1 cellular context compared by ENCODE assay signal in the genomic region with DNA sequence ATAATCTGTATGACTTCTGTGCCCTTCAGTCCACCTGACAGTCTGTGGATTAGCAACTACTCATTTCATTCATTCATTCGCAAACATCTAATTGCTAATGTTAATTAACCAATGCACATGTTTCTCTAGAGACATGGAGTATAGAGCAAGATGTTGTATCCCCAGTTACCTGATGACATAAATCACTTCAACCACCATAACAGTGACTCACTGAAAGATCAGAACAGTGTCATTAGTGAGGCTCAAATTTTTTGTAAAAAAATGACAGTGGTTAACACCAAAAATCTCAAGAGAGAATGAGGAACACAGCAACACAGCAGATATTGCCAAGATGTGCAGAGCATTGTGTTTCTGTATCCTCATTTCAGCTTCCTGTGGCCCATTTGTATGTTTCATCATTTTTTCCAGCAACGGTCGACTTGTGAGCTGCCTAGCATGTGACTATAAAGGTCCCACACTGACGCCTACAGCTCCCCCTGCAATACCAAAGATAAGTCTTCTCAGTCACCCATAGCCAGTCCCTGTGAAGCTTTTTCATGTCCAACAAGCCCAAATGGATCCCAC.
TF ChIP-seq lines count a peak whose summit lies in the region.

No MANE protein-coding gene starts in this region.

TF ChIP-seq in K562, 482 proteins besides CTCF, POLR2A, EP300 and RAD21 (continued from another document and continues in another):
- TF ChIP-seq, protein P1, sequence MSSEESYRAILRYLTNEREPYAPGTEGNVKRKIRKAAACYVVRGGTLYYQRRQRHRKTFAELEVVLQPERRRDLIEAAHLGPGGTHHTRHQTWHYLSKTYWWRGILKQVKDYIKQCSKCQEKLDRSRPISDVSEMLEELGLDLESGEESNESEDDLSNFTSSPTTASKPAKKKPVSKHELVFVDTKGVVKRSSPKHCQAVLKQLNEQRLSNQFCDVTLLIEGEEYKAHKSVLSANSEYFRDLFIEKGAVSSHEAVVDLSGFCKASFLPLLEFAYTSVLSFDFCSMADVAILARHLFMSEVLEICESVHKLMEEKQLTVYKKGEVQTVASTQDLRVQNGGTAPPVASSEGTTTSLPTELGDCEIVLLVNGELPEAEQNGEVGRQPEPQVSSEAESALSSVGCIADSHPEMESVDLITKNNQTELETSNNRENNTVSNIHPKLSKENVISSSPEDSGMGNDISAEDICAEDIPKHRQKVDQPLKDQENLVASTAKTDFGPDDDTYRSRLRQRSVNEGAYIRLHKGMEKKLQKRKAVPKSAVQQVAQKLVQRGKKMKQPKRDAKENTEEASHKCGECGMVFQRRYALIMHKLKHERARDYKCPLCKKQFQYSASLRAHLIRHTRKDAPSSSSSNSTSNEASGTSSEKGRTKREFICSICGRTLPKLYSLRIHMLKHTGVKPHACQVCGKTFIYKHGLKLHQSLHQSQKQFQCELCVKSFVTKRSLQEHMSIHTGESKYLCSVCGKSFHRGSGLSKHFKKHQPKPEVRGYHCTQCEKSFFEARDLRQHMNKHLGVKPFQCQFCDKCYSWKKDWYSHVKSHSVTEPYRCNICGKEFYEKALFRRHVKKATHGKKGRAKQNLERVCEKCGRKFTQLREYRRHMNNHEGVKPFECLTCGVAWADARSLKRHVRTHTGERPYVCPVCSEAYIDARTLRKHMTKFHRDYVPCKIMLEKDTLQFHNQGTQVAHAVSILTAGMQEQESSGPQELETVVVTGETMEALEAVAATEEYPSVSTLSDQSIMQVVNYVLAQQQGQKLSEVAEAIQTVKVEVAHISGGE (CRISPR knock-in tag; IDR thresholded peaks at IDR 0.05): no peak
- TF ChIP-seq FUS (optimal IDR thresholded peaks at IDR 0.05; ENCODE audit: low read depth, low read length) (no peak), NBN (IDR thresholded peaks at IDR 0.05; ENCODE audit: low read depth) (peak; percentile 66), BRD9 (IDR thresholded peaks at IDR 0.05; ENCODE audit: low read depth, partially characterized antibody) (peak; percentile 92), SMARCC2 (IDR thresholded peaks at IDR 0.05; ENCODE audit: low read depth) (peak; percentile 71), MTA2 (IDR thresholded peaks at IDR 0.05; ENCODE audit: low read depth) (0 out of 2 replicates have a peak, but pooled peaks have one; percentile 28), ZNF583 (CRISPR knock-in tag; IDR thresholded peaks at IDR 0.05) (peak; percentile 82), E2F3 (CRISPR knock-in tag; IDR thresholded peaks at IDR 0.05) (no peak), FOXA3 (CRISPR knock-in tag; conservative IDR thresholded peaks at IDR 0.05 in 1 of 2, IDR thresholded peaks at IDR 0.05 in 1 of 2) (peak in 1 of 2 experiments; percentile 48; a peak in 1 of 4 replicates), RNF2 (IDR thresholded peaks at IDR 0.05) (peak; percentile 76), SP1 (CRISPR knock-in tag; IDR thresholded peaks at IDR 0.05) (0 out of 2 replicates have a peak, but pooled peaks have one; percentile 31), RFX7 (CRISPR knock-in tag; IDR thresholded peaks at IDR 0.05) (no peak), NCOA2 (IDR thresholded peaks at IDR 0.05; ENCODE audit: partially characterized antibody in 2 of 2) (no peak), RAD51 (IDR thresholded peaks at IDR 0.05; ENCODE audit: borderline replicate concordance, low read depth) (peak; percentile 58; the same call in 1 of the 2 replicates), TEAD1 (CRISPR knock-in tag; IDR thresholded peaks at IDR 0.05) (peak in 1 of 2 experiments; percentile 88; a peak in 2 of 4 replicates), ATF1 (CRISPR knock-in tag; IDR thresholded peaks at IDR 0.05) (no peak), ATF1 (tag; IDR thresholded peaks at IDR 0.05) (peak; percentile 76), ZNF696 (CRISPR knock-in tag; conservative IDR thresholded peaks at IDR 0.05) (no peak), MYC (IDR thresholded peaks at IDR 0.05; ENCODE audit: low read depth, low read length) (peak; percentile 88), MYC (CRISPR knock-in tag; IDR thresholded peaks at IDR 0.05; ENCODE audit: borderline replicate concordance, low read depth) (no peak), ZNF766 (CRISPR knock-in tag; conservative IDR thresholded peaks at IDR 0.05) (peak; percentile 88), POLR2B (IDR thresholded peaks at IDR 0.05; ENCODE audit: low read depth, partially characterized antibody) (no peak), RCOR1 (IDR thresholded peaks at IDR 0.05; ENCODE audit: borderline replicate concordance in 1 of 2, low read depth in 2 of 2, low read length in 2 of 2) (peak in 1 of 2 experiments; percentile 54; a peak in 2 of 4 replicates), CREBBP (IDR thresholded peaks at IDR 0.05; ENCODE audit: low read depth, low read length) (no peak), PML (IDR thresholded peaks at IDR 0.05; ENCODE audit: low read length) (no peak), TAF15 (IDR thresholded peaks at IDR 0.05; ENCODE audit: low read depth, low read length) (no peak), CC2D1A (IDR thresholded peaks at IDR 0.05) (peak; percentile 67; the same call in 1 of the 2 replicates), ETV1 (tag; conservative IDR thresholded peaks at IDR 0.05; ENCODE audit: low read depth) (peak; percentile 85), POLR2G (IDR thresholded peaks at IDR 0.05; ENCODE audit: low read depth, low read length) (no peak), FOXJ2 (tag; IDR thresholded peaks at IDR 0.05) (peak; percentile 53; the same call in 1 of the 2 replicates), ZBTB17 (CRISPR knock-in tag; IDR thresholded peaks at IDR 0.05) (peak; percentile 54; the same call in 1 of the 2 replicates), CBFA2T3 (IDR thresholded peaks at IDR 0.05) (peak; percentile 55), ZNF324 (CRISPR knock-in tag; IDR thresholded peaks at IDR 0.05) (0 out of 2 replicates have a peak, but pooled peaks have one; percentile 8), GATAD2B (IDR thresholded peaks at IDR 0.05; ENCODE audit: borderline replicate concordance) (no peak), NCOA1 (IDR thresholded peaks at IDR 0.05; ENCODE audit: low read depth) (0 out of 2 replicates have a peak, but pooled peaks have one; percentile 15), PHF8 (IDR thresholded peaks at IDR 0.05; ENCODE audit: borderline replicate concordance, low read length) (no peak), BHLHE40 (IDR thresholded peaks at IDR 0.05; ENCODE audit: low read length) (peak; percentile 60), C11orf30 (IDR thresholded peaks at IDR 0.05; ENCODE audit: low read depth) (0 out of 2 replicates have a peak, but pooled peaks have one; percentile 20), CBX5 (IDR thresholded peaks at IDR 0.05; ENCODE audit: borderline replicate concordance, low read depth) (no peak), ZNF197 (CRISPR knock-in tag; IDR thresholded peaks at IDR 0.05; ENCODE audit: low read depth) (no peak), ZNF507 (tag; conservative IDR thresholded peaks at IDR 0.05) (no peak), POLR2H (tag; IDR thresholded peaks at IDR 0.05; ENCODE audit: low read depth) (peak; percentile 76), BACH1 (tag; IDR thresholded peaks at IDR 0.05) (no peak; the same call in 1 of the 2 replicates), NR2C2 (CRISPR knock-in tag; IDR thresholded peaks at IDR 0.05) (no peak), NR2C2 (tag; IDR thresholded peaks at IDR 0.05) (peak; percentile 51), ZNF79 (CRISPR knock-in tag; IDR thresholded peaks at IDR 0.05; ENCODE audit: low read depth) (0 out of 2 replicates have a peak, but pooled peaks have one; percentile 12), CEBPB (tag; IDR thresholded peaks at IDR 0.05) (peak; percentile 65), EWSR1 (IDR thresholded peaks at IDR 0.05; ENCODE audit: borderline replicate concordance, low read depth, partially characterized antibody) (no peak), RBM34 (IDR thresholded peaks at IDR 0.05; ENCODE audit: borderline replicate concordance, insufficient read depth, low read length) (no peak), CREM (IDR thresholded peaks at IDR 0.05; ENCODE audit: low read depth) (peak; percentile 51), KDM4B (IDR thresholded peaks at IDR 0.05; ENCODE audit: borderline replicate concordance in 2 of 2, low read depth in 1 of 2) (no peak)
- TF ChIP-seq, protein P2, sequence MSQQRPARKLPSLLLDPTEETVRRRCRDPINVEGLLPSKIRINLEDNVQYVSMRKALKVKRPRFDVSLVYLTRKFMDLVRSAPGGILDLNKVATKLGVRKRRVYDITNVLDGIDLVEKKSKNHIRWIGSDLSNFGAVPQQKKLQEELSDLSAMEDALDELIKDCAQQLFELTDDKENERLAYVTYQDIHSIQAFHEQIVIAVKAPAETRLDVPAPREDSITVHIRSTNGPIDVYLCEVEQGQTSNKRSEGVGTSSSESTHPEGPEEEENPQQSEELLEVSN (IDR thresholded peaks at IDR 0.05; ENCODE audit: borderline replicate concordance in 1 of 2, extremely low read depth in 1 of 2, insufficient read depth in 1 of 2, insufficient read length in 1 of 2, low read depth in 1 of 2, low read length in 1 of 2, poor library complexity in 1 of 2, severe bottlenecking in 1 of 2): peak; percentile 28 to 62
- TF ChIP-seq, protein P3, sequence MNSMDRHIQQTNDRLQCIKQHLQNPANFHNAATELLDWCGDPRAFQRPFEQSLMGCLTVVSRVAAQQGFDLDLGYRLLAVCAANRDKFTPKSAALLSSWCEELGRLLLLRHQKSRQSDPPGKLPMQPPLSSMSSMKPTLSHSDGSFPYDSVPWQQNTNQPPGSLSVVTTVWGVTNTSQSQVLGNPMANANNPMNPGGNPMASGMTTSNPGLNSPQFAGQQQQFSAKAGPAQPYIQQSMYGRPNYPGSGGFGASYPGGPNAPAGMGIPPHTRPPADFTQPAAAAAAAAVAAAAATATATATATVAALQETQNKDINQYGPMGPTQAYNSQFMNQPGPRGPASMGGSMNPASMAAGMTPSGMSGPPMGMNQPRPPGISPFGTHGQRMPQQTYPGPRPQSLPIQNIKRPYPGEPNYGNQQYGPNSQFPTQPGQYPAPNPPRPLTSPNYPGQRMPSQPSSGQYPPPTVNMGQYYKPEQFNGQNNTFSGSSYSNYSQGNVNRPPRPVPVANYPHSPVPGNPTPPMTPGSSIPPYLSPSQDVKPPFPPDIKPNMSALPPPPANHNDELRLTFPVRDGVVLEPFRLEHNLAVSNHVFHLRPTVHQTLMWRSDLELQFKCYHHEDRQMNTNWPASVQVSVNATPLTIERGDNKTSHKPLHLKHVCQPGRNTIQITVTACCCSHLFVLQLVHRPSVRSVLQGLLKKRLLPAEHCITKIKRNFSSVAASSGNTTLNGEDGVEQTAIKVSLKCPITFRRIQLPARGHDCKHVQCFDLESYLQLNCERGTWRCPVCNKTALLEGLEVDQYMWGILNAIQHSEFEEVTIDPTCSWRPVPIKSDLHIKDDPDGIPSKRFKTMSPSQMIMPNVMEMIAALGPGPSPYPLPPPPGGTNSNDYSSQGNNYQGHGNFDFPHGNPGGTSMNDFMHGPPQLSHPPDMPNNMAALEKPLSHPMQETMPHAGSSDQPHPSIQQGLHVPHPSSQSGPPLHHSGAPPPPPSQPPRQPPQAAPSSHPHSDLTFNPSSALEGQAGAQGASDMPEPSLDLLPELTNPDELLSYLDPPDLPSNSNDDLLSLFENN (IDR thresholded peaks at IDR 0.05; ENCODE audit: low read depth in 2 of 2, low read length in 2 of 2): no peak
- TF ChIP-seq, protein P4, sequence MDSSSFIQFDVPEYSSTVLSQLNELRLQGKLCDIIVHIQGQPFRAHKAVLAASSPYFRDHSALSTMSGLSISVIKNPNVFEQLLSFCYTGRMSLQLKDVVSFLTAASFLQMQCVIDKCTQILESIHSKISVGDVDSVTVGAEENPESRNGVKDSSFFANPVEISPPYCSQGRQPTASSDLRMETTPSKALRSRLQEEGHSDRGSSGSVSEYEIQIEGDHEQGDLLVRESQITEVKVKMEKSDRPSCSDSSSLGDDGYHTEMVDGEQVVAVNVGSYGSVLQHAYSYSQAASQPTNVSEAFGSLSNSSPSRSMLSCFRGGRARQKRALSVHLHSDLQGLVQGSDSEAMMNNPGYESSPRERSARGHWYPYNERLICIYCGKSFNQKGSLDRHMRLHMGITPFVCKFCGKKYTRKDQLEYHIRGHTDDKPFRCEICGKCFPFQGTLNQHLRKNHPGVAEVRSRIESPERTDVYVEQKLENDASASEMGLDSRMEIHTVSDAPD (CRISPR knock-in tag; IDR thresholded peaks at IDR 0.05): no peak
- TF ChIP-seq, protein P5, sequence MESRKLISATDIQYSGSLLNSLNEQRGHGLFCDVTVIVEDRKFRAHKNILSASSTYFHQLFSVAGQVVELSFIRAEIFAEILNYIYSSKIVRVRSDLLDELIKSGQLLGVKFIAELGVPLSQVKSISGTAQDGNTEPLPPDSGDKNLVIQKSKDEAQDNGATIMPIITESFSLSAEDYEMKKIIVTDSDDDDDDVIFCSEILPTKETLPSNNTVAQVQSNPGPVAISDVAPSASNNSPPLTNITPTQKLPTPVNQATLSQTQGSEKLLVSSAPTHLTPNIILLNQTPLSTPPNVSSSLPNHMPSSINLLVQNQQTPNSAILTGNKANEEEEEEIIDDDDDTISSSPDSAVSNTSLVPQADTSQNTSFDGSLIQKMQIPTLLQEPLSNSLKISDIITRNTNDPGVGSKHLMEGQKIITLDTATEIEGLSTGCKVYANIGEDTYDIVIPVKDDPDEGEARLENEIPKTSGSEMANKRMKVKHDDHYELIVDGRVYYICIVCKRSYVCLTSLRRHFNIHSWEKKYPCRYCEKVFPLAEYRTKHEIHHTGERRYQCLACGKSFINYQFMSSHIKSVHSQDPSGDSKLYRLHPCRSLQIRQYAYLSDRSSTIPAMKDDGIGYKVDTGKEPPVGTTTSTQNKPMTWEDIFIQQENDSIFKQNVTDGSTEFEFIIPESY (CRISPR knock-in tag; IDR thresholded peaks at IDR 0.05): peak; percentile 52; the same call in 1 of the 2 replicates
- TF ChIP-seq, protein P6, sequence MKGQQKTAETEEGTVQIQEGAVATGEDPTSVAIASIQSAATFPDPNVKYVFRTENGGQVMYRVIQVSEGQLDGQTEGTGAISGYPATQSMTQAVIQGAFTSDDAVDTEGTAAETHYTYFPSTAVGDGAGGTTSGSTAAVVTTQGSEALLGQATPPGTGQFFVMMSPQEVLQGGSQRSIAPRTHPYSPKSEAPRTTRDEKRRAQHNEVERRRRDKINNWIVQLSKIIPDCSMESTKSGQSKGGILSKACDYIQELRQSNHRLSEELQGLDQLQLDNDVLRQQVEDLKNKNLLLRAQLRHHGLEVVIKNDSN (CRISPR knock-in tag; IDR thresholded peaks at IDR 0.05): peak; percentile 58
